Comparison of ENCODE assay signal across 1 cellular context in genomic region chr12:121708313-121709063, GRCh38.
TF ChIP-seq lines count a peak whose summit lies in the region.

No MANE protein-coding gene starts in this region.

TF ChIP-seq in K562, 482 proteins besides CTCF, POLR2A, EP300 and RAD21:
- TF ChIP-seq ZNF133 (CRISPR knock-in tag; IDR thresholded peaks at IDR 0.05) (no peak), ZBTB17 (CRISPR knock-in tag; IDR thresholded peaks at IDR 0.05) (no peak), ZBTB33 (CRISPR knock-in tag; IDR thresholded peaks at IDR 0.05) (no peak), BDP1 (IDR thresholded peaks at IDR 0.05; ENCODE audit: insufficient read depth, insufficient read length) (no peak), ZKSCAN1 (IDR thresholded peaks at IDR 0.05; ENCODE audit: low read depth, low read length) (peak; percentile 67; the same call in 1 of the 2 replicates)
